1 cellular context compared by ENCODE assay signal in the genomic region with DNA sequence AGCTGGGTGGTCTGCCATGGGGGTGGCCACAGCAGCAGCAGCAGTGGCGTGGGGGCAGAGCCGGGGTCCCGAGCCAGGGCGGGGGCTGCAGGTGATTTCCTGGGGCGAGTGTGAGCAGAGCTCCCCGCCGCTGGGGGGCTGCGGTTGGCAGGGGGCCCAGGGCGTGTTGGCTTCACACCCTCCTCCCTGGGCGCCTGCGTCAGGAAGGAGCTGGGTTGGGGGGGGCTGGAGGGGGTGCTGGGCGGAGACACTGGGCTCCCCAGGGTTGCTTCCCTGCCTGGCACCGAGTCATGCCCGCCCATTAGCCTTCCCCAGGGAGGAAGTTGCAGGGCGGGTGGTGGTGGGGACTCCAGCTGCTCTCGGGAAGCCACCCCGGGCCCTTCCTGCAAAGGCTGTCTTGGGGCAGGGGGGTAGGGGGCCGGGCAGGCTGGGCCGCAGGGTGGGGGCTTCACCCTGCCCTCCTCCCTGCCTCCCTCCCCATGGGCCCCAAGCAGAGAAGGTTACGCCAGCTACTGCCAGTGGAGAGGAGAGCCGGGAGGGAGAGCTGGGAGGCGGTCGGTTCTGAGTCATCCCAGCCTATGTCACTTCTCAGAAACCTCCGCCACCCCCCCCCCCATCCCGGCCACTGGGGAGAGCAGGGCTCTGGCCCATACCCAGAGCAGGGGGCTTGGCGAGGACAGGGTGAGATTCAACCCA.
TF ChIP-seq lines count a peak whose summit lies in the region.

No MANE protein-coding gene starts in this region.

TF ChIP-seq in HepG2, 621 proteins besides CTCF, POLR2A, EP300 and RAD21 (continued from another document and continues in another):
- TF ChIP-seq ZNF574 (CRISPR knock-in tag; IDR thresholded peaks at IDR 0.05) (no peak; the same call in 1 of the 2 replicates), GABPB1 (CRISPR knock-in tag; IDR thresholded peaks at IDR 0.05) (peak; percentile 42; the same call in 1 of the 2 replicates), ATF2 (CRISPR knock-in tag; IDR thresholded peaks at IDR 0.05) (no peak), NR2F2 (IDR thresholded peaks at IDR 0.05; ENCODE audit: borderline replicate concordance, low read depth) (no peak), ZNF883 (CRISPR knock-in tag; IDR thresholded peaks at IDR 0.05; ENCODE audit: not compliant biosample characterization) (no peak), ZNF7 (CRISPR knock-in tag; IDR thresholded peaks at IDR 0.05) (no peak), PRPF4 (IDR thresholded peaks at IDR 0.05; ENCODE audit: low read depth, low read length, poor library complexity, severe bottlenecking) (no peak), HDAC2 (CRISPR knock-in tag; IDR thresholded peaks at IDR 0.05) (no peak), ZNF670 (CRISPR knock-in tag; IDR thresholded peaks at IDR 0.05; ENCODE audit: borderline replicate concordance) (0 out of 2 replicates have a peak, but pooled peaks have one; percentile 17), MXD3 (CRISPR knock-in tag; IDR thresholded peaks at IDR 0.05) (peak; percentile 15; the same call in 1 of the 2 replicates), ZNF232 (CRISPR knock-in tag; IDR thresholded peaks at IDR 0.05; ENCODE audit: borderline replicate concordance) (no peak), HNRNPH1 (optimal IDR thresholded peaks at IDR 0.05; ENCODE audit: low read depth, low read length) (no peak), ZNF782 (CRISPR knock-in tag; IDR thresholded peaks at IDR 0.05; ENCODE audit: borderline replicate concordance) (no peak), ZHX1 (CRISPR knock-in tag; IDR thresholded peaks at IDR 0.05; ENCODE audit: low read depth) (no peak), KDM5B (CRISPR knock-in tag; IDR thresholded peaks at IDR 0.05; ENCODE audit: borderline replicate concordance) (no peak), CCAR2 (optimal IDR thresholded peaks at IDR 0.05; ENCODE audit: low read depth, low read length) (no peak), ADNP (CRISPR knock-in tag; IDR thresholded peaks at IDR 0.05) (no peak), ELF1 (CRISPR knock-in tag; IDR thresholded peaks at IDR 0.05) (no peak), ELF4 (CRISPR knock-in tag; IDR thresholded peaks at IDR 0.05; ENCODE audit: borderline replicate concordance) (no peak; the same call in 1 of the 2 replicates), ZNF615 (CRISPR knock-in tag; IDR thresholded peaks at IDR 0.05; ENCODE audit: borderline replicate concordance) (no peak), ATF4 (CRISPR knock-in tag; IDR thresholded peaks at IDR 0.05) (peak in 1 of 2 experiments; percentile 55; a peak in 1 of 4 replicates), ZNF17 (CRISPR knock-in tag; IDR thresholded peaks at IDR 0.05) (no peak), ZNF563 (CRISPR knock-in tag; IDR thresholded peaks at IDR 0.05) (no peak), BCL6 (CRISPR knock-in tag; IDR thresholded peaks at IDR 0.05) (no peak), ZNF263 (CRISPR knock-in tag; IDR thresholded peaks at IDR 0.05) (peak; percentile 28; the same call in 1 of the 2 replicates), ZNF20 (CRISPR knock-in tag; IDR thresholded peaks at IDR 0.05) (no peak), POLR2G (IDR thresholded peaks at IDR 0.05; ENCODE audit: low read depth, low read length) (peak; percentile 69; the same call in 1 of the 2 replicates), RBFOX2 (IDR thresholded peaks at IDR 0.05; ENCODE audit: low read depth, low read length) (peak; percentile 86), HMGA1 (CRISPR knock-in tag; conservative IDR thresholded peaks at IDR 0.05) (no peak), ZNF414 (CRISPR knock-in tag; IDR thresholded peaks at IDR 0.05) (no peak), TAF15 (IDR thresholded peaks at IDR 0.05; ENCODE audit: low read depth, low read length, poor library complexity, severe bottlenecking) (no peak), SETDB1 (CRISPR knock-in tag; IDR thresholded peaks at IDR 0.05; ENCODE audit: borderline replicate concordance) (no peak)
- TF ChIP-seq, protein P1, sequence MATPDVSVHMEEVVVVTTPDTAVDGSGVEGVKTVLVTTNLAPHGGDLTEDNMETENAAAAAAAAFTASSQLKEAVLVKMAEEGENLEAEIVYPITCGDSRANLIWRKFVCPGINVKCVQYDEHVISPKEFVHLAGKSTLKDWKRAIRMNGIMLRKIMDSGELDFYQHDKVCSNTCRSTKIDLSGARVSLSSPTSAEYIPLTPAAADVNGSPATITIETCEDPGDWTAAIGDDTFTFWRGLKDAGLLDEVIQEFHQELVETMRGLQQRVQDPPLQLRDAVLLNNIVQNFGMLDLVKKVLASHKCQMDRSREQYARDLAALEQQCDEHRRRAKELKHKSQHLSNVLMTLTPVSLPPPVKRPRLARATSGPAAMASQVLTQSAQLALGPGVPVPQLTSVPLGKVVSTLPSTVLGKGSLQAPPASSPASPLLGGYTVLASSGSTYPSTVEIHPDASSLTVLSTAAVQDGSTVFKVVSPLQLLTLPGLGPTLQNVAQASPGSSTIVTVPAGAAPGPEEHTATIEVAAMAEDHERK (CRISPR knock-in tag; IDR thresholded peaks at IDR 0.05; ENCODE audit: low read depth): no peak
- TF ChIP-seq, protein P2, sequence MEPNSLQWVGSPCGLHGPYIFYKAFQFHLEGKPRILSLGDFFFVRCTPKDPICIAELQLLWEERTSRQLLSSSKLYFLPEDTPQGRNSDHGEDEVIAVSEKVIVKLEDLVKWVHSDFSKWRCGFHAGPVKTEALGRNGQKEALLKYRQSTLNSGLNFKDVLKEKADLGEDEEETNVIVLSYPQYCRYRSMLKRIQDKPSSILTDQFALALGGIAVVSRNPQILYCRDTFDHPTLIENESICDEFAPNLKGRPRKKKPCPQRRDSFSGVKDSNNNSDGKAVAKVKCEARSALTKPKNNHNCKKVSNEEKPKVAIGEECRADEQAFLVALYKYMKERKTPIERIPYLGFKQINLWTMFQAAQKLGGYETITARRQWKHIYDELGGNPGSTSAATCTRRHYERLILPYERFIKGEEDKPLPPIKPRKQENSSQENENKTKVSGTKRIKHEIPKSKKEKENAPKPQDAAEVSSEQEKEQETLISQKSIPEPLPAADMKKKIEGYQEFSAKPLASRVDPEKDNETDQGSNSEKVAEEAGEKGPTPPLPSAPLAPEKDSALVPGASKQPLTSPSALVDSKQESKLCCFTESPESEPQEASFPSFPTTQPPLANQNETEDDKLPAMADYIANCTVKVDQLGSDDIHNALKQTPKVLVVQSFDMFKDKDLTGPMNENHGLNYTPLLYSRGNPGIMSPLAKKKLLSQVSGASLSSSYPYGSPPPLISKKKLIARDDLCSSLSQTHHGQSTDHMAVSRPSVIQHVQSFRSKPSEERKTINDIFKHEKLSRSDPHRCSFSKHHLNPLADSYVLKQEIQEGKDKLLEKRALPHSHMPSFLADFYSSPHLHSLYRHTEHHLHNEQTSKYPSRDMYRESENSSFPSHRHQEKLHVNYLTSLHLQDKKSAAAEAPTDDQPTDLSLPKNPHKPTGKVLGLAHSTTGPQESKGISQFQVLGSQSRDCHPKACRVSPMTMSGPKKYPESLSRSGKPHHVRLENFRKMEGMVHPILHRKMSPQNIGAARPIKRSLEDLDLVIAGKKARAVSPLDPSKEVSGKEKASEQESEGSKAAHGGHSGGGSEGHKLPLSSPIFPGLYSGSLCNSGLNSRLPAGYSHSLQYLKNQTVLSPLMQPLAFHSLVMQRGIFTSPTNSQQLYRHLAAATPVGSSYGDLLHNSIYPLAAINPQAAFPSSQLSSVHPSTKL (CRISPR knock-in tag; IDR thresholded peaks at IDR 0.05): no peak
